Comparison of ENCODE assay signal across 8 cellular contexts in genomic region chr17:28743243-28744103, GRCh38. TPM values are rescaled to one million over a fixed set of nuclear protein-coding genes. Genes with fewer than 3 reads are reported as not detected.
A peak's percentile ranks its signal among the peaks of the same experiment; 100 is the strongest.
DNase-seq lines count a peak whose midpoint lies in the region; ATAC-seq and TF ChIP-seq lines count a peak whose summit lies in the region.

Gene TRAF4, plus strand, starts transcription at chr17:28744011. Its CDS starts 102 bp downstream, at chr17:28744113.

- H3K4me3 Mint-ChIP-seq in immature natural killer cell = peak within 1 kb of the TSS; percentile 84 to 94 (median 86)

- no peak within 1 kb of the TSS for H2AFZ ChIP-seq in smooth muscle cell (ENCODE audit: low read depth)

- H3K9me3 ChIP-seq in A673 (ENCODE audit: low read depth, low read length, poor library complexity, severe bottlenecking) (no peaks in the 10 kb centered on the region), smooth muscle cell (replicated peaks; ENCODE audit: low read depth) (no peaks in the 10 kb centered on the region)

- H3K36me3 ChIP-seq in A673 (ENCODE audit: insufficient read depth, low read length, poor library complexity, severe bottlenecking) (peaks cover 16% of the 10 kb centered on the region), smooth muscle cell (ENCODE audit: low read depth) (no peaks in the 10 kb centered on the region)

- WGBS in smooth muscle cell (ENCODE audit: low lambda C conversion rate) = 1% methylated on average over 66 of the region's 70 CpGs

- TSS peak; percentile 79 for BruUV-seq in A673 (replicated peaks; lab: Mats Ljungman, UMichigan)

- H3K4me1 Mint-ChIP-seq in immature natural killer cell = peaks cover 10 to 22% of the 10 kb centered on the region in 2 donors

- H4K20me1 ChIP-seq in smooth muscle cell (ENCODE audit: low read depth) = peaks cover 42% of the 10 kb centered on the region

- DNase-seq in A673 (ENCODE audit: low spot score) (peak; percentile 93), NCI-H2196 (lab: John Stamatoyannopoulos, UW; ENCODE audit: unreplicated experiment) (peak; percentile 69), cardiac fibroblast (ENCODE audit: low read depth in 2 of 2) (peak; percentile 83 to 86), immature natural killer cell (peak; percentile 72 to 79 (median 77)), smooth muscle cell (lab: John Stamatoyannopoulos, UW; ENCODE audit: unreplicated experiment) (peak; percentile 64)

- CTCF ChIA-PET in A673 (lab: Charles Lee) = interaction anchor here (0.7 to 1.5 kb wide), 6 partner anchors 16 to 640 kb away, joined by 3 to 5 read pairs (median 4); no protein-coding TSS in a partner anchor

- H3K27me3 ChIP-seq in A673 (replicated peaks; ENCODE audit: insufficient read depth, low read depth, low read length, poor library complexity) = no peaks in the 10 kb centered on the region
- no peaks in the 10 kb centered on the region for H3K27me3 ChIP-seq in smooth muscle cell (ENCODE audit: low read depth)

- H3K27ac Mint-ChIP-seq in immature natural killer cell = peak within 1 kb of the TSS; percentile 69 to 94 (median 83)

- H3K4me3 ChIP-seq in A673 (ENCODE audit: low read depth, low read length, poor library complexity, severe bottlenecking) = peak within 1 kb of the TSS; percentile 72
- H3K4me3 ChIP-seq in WI38 (ENCODE audit: low read depth, low read length) = peak within 1 kb of the TSS; percentile 75
- H3K4me3 ChIP-seq in cardiac fibroblast (replicated peaks in 1 of 2; ENCODE audit: low read depth in 2 of 2, low read length in 2 of 2) = peak within 1 kb of the TSS; percentile 68 to 82
- H3K4me3 ChIP-seq in smooth muscle cell = peak within 1 kb of the TSS; percentile 73

- H3K9me3 Mint-ChIP-seq in immature natural killer cell = no peaks in the 10 kb centered on the region

- peaks cover 38% of the 10 kb centered on the region for H3K79me2 ChIP-seq in smooth muscle cell (ENCODE audit: low read depth)

- peak; percentile 37 for ATAC-seq in GM18519 (IDR thresholded peaks at IDR 0.05; ENCODE audit: low FRiP score, unreplicated experiment)
- ATAC-seq in HG03064 (IDR thresholded peaks at IDR 0.05; ENCODE audit: low read depth, unreplicated experiment) = peak; percentile 52

- H3K27ac ChIP-seq in A673 (ENCODE audit: low read depth, low read length, poor library complexity, severe bottlenecking) = peak within 1 kb of the TSS; percentile 94
- H3K27ac ChIP-seq in smooth muscle cell (ENCODE audit: low read depth) = peak within 1 kb of the TSS; percentile 94

- H3K36me3 Mint-ChIP-seq in immature natural killer cell = no peaks in the 10 kb centered on the region

- peak within 1 kb of the TSS; percentile 96 for H3K9ac ChIP-seq in smooth muscle cell (ENCODE audit: low read depth)

- POLR2A ChIA-PET in A673 (lab: Charles Lee; ENCODE audit: low non-redundant PET) = interaction anchor here (0.6 to 0.7 kb wide), 2 partner anchors 148 to 427 kb away, joined by 3 to 5 read pairs; no protein-coding TSS in a partner anchor

- TF ChIP-seq CTCF in A673 (conservative IDR thresholded peaks at IDR 0.05; ENCODE audit: low read depth, low read length) = no peak
- no peak for TF ChIP-seq CTCF in WI38 (IDR thresholded peaks at IDR 0.05; ENCODE audit: low read depth, low read length)
- peak; percentile 14 for TF ChIP-seq CTCF in cardiac fibroblast (IDR thresholded peaks at IDR 0.05; ENCODE audit: low read depth, low read length)
- no peak for TF ChIP-seq CTCF in smooth muscle cell (IDR thresholded peaks at IDR 0.05; ENCODE audit: borderline replicate concordance, insufficient read depth, poor library complexity, severe bottlenecking)

- peaks cover 24% of the 10 kb centered on the region for H3F3A ChIP-seq in smooth muscle cell (ENCODE audit: low read depth)

- peak within 1 kb of the TSS; percentile 89 for H3K4me2 ChIP-seq in smooth muscle cell

- peaks cover 2 to 12% (median 5%) of the 10 kb centered on the region in 3 donors for H3K27me3 Mint-ChIP-seq in immature natural killer cell (ENCODE audit: low read depth in 3 of 3)

- peaks cover 32% of the 10 kb centered on the region for H3K4me1 ChIP-seq in A673 (ENCODE audit: insufficient read depth, low read length, poor library complexity, severe bottlenecking)
- H3K4me1 ChIP-seq in smooth muscle cell (ENCODE audit: low read depth) = peaks cover 16% of the 10 kb centered on the region

- intact Hi-C loops in A673 (cut with micrococcal nuclease; ENCODE audit: unreplicated experiment) = loop anchor here (2.0 kb wide), 1 partner anchor 15 kb away; the partner anchor contains the start of gene NEK8

RNA-seq across cellular contexts. Expression of gene TRAF4, which starts in this region (rescaled TPM):
- 128 TPM in 2 replicates for total RNA-seq in A673 (2021)
- 1 to 10 TPM; 2.5 to 5.1 (median 2.7) TPM for polyA plus RNA-seq in immature natural killer cell
- total RNA-seq in smooth muscle cell = 82.1 and 97.0 TPM in 2 replicates
- 47.5 and 55.2 TPM in 2 replicates for polyA plus RNA-seq in smooth muscle cell

Comparison
In these comparisons a context has a peak if more than half of its experiments do, and no peak if none do; other contexts are left out.
1. Peak in every context shown above with its lines: DNase-seq, ATAC-seq, H3K4me3 ChIP-seq and H3K27ac ChIP-seq.